In the genomic region with DNA sequence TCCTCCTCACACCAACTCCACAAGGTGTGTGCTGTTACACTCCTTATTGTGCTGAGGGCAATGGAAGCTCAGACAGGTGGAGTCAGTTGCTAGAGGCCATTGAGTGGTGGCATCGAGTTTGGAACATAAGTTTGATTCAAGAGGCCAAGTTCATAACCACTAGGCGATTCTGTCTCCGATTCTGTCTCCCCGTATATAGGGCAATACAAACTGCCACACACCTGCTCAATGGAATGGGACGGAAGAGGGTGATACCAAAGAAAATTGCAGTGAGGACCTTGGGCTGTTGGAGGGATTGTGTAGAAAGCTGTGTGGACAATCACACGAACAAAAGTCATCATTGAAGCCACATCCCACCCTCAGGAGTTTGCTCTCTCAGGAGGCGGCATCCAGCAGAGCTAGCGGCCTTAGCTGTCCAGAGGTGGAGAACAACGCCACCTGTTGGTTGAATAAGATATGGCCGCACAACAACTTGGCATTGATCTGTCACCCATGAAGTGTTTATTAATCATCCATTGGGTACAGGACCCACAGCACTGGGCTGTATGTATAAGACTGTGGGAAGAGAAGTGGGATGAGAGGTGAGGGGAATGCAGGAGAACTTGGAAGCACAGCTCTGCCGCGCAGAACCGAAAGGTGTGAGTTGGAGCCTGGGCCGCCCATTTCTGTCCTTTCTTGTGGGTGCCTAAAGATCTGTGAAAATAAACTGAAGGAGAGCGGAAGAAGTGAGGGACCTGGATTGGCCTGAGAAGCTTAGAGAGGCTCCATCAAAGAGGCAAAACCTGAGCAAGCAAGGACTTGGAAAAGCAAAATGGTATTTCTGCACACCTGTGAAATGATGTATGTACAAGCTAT, we compare ENCODE assay signal across 8 cellular contexts. TPM values are rescaled to one million over a fixed set of nuclear protein-coding genes. Genes with fewer than 3 reads are reported as not detected.
A peak's percentile ranks its signal among the peaks of the same experiment; 100 is the strongest.
DNase-seq lines count a peak whose midpoint lies in the region; ATAC-seq, FAIRE-seq and TF ChIP-seq lines count a peak whose summit lies in the region.

No MANE protein-coding gene starts in this region.

- no peak overlapping the region for H3K4me3 ChIP-seq in thyroid gland (replicated peaks in 1 of 3)

- H3K4me1 Mint-ChIP-seq in neural crest cell, result no peaks in the 10 kb centered on the region

- H3K27ac Mint-ChIP-seq in neural crest cell (ENCODE audit: unreplicated experiment), result no peak overlapping the region

- no peaks in the 10 kb centered on the region for H3K9me3 ChIP-seq in thyroid gland

- no peaks in the 10 kb centered on the region for H3K36me3 ChIP-seq in thyroid gland

- peaks cover 96% of the 10 kb centered on the region for H3K27me3 Mint-ChIP-seq in neural crest cell (ENCODE audit: low read depth)

- no peak overlapping the region for H3K27ac ChIP-seq in thyroid gland

- ATAC-seq in HG03520 (IDR thresholded peaks at IDR 0.05; ENCODE audit: unreplicated experiment), result peak; percentile 80

- no peak overlapping the region for H3K4me3 Mint-ChIP-seq in neural crest cell

- WGBS in thyroid gland, 2 donors, result 31 to 32% methylated on average over 15 of the region's 15 CpGs

- H3K4me1 ChIP-seq in thyroid gland, result peaks cover 0 to 2% of the 10 kb centered on the region in 2 donors

- TF ChIP-seq CTCF in neural crest cell (conservative IDR thresholded peaks at IDR 0.05) (peak; percentile 91), thyroid gland (IDR thresholded peaks at IDR 0.05) (peak in 5 of 6 experiments; percentile 72 to 85 (median 77))

- intact Hi-C loops in thyroid gland (cut with DNase I), result loop anchor here (2.0 kb wide), 1 partner anchor 89 kb away; no protein-coding TSS in a partner anchor

- peaks cover 6% of the 10 kb centered on the region for H3K27me3 ChIP-seq in thyroid gland

- H3K9me3 Mint-ChIP-seq in neural crest cell, result no peaks in the 10 kb centered on the region

- DNase-seq in A172 (ENCODE audit: low spot score), result peak; percentile 63
- DNase-seq in GM12892 (ENCODE audit: insufficient read length), result peak; percentile 47
- peak; percentile 39 to 54 for DNase-seq in NOMO-1 (lab: John Stamatoyannopoulos, UW; ENCODE audit: unreplicated experiment in 2 of 2)
- peak; percentile 26 for DNase-seq in activated T-cell treated with anti-CD3 and anti-CD28 coated beads for 1 hour (ENCODE audit: low read depth)
- peak; percentile 66 for DNase-seq in fibroblast of gingiva (ENCODE audit: low read depth)
- peak; percentile 77 for DNase-seq in neural crest cell (ENCODE audit: low read depth, low spot score)
- DNase-seq in thyroid gland, result peak; percentile 67 to 70

- H3K36me3 Mint-ChIP-seq in neural crest cell (ENCODE audit: low read depth), result no peaks in the 10 kb centered on the region

- TF ChIP-seq POLR2A in GM12892 (IDR thresholded peaks at IDR 0.05; ENCODE audit: low read depth, low read length), result no peak
- no peak for TF ChIP-seq POLR2A in thyroid gland (IDR thresholded peaks at IDR 0.05)

- FAIRE-seq in GM12892 (lab: Jason Lieb, UNC), result peak; percentile 90

RNA-seq across cellular contexts. Expression of gene NEUROG1, which starts 16.1 kb away (rescaled TPM):
- total RNA-seq in A172 (2014; rRNA removed; shearing (Covaris generic)), result not detected in 2 replicates
- polyA plus RNA-seq in GM12892 (2012; ENCODE audit: missing spikeins), result not detected
- total RNA-seq in neural crest cell, result 7.3 and 7.8 TPM in 2 replicates
- total RNA-seq in thyroid gland, result not detected

RNA-seq across cellular contexts. Expression of gene CXCL14, which starts 27.0 kb away (rescaled TPM):
- total RNA-seq in A172 (2014; rRNA removed; shearing (Covaris generic)), result not detected in 2 replicates
- polyA plus RNA-seq in GM12892 (2012; ENCODE audit: missing spikeins), result not detected
- not detected in 2 replicates for total RNA-seq in neural crest cell
- 10 to 100 TPM; 39.4 to 57.0 (median 48.9) TPM for total RNA-seq in thyroid gland

Comparison
In these comparisons a context has a peak if more than half of its experiments do, and no peak if none do; other contexts are left out.
1. DNase-seq: peak in every context shown above with its lines; median percentile 77 in neural crest cell; 68 in thyroid gland; 66 in fibroblast of gingiva; 63 in A172; 47 in GM12892; 46 in NOMO-1; 26 in activated T-cell treated with anti-CD3 and anti-CD28 coated beads for 1 hour.
2. RNA of gene CXCL14, which starts 27.0 kb away (total RNA-seq): 39.4 to 57.0 TPM in thyroid gland; not detected in neural crest cell and not detected in A172; every median in the first group is over 10 times any median in the second.